ENCODE assay signal across 15 cellular contexts in the genomic region with DNA sequence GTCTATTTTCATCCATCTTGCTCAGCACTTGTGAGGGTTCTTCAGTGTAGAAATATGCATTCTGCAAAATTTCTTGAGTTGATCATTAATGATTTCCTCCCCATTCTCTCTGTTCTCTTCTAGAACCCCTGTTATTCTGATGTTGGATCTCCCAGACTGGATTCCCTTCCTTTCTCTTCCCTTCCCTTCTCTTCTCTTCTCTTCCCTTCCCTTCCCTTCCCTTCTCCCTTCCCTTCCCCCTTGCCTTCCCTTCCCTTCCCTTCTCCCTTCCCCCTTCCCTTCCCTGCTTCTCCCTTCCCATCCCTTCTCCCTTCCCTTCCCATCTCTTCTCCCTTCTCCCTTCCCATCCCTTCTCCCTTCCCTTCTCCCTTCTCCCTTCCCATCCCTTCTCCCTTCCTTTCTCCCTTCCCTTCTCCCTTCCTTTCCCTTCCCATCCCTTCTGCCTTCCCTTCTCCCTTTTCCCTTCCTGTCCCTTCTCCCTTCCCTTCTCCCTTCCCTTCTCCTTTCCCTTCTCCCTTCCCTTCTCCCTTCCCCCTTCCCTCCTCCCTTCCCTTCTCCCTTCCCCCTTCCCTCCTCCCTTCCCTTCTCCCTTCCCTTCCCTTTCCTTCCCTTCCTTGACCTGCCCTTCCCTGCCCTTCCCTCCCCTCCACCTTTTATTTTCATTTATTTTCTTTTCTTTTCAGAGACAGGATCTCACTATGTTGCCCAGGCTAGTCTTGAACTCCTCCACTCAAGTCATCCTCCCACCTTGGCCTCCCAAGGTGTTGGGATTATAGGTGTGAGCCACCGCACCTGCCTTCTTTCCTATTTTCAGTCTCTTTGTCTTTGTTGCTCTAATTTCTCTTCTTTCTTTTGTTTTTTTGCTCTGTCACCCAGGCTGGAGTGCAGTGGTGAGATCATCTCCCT. TPM values are rescaled to one million over a fixed set of nuclear protein-coding genes. Genes with fewer than 3 reads are reported as not detected.
DNase-seq lines count a peak whose midpoint lies in the region; ATAC-seq and TF ChIP-seq lines count a peak whose summit lies in the region.
"Had no signal": no experiment of that assay in that cellular context is flagged by ENCODE, and none has a peak within 500 bp of the region (broad histone marks: within the 10 kb centered on the region; RNA-seq: fewer than 3 reads in every experiment).

No MANE protein-coding gene starts in this region.

- no TSS peak for BruUV-seq in HCT116 (replicated peaks; lab: Mats Ljungman, UMichigan)
- BruUV-seq in PC-3 (replicated peaks; lab: Mats Ljungman, UMichigan) = no TSS peak

- H3K79me2 ChIP-seq in HCT116 (ENCODE audit: insufficient read depth, low read length) (no peaks in the 10 kb centered on the region), PC-3 (ENCODE audit: low read length) (no peaks in the 10 kb centered on the region)

- H3K4me1 ChIP-seq in HCT116 (ENCODE audit: control insufficient read depth in 1 of 2, insufficient read depth in 2 of 2, low read length in 2 of 2) (peaks cover 21 to 49% of the 10 kb centered on the region in 2 experiments), PC-3 (ENCODE audit: insufficient read depth, low read length) (peaks cover 23% of the 10 kb centered on the region), urinary bladder (ENCODE audit: insufficient read depth) (no peaks in the 10 kb centered on the region)

- RAD21 ChIA-PET in HCT116 (lab: Charles Lee; ENCODE audit: low non-redundant PET in 1 of 2, low total read pairs in 2 of 2, uncharacterized antibody in 2 of 2, unreplicated experiment in 2 of 2) = no interaction called here

- TF ChIP-seq CTCF in HCT116 (IDR thresholded peaks at IDR 0.05 in 2 of 3, conservative IDR thresholded peaks at IDR 0.05 in 1 of 3; ENCODE audit: borderline replicate concordance in 1 of 3, insufficient read depth in 1 of 3, low read depth in 2 of 3, low read length in 2 of 3) = no peak
- no peak for TF ChIP-seq CTCF in PC-3 (conservative IDR thresholded peaks at IDR 0.05; ENCODE audit: low read depth, low read length)

- 98% methylated on average over 1 of the region's 1 CpG for WGBS in urinary bladder

- POLR2A ChIA-PET in HCT116 (lab: Charles Lee) = interaction anchor here (0.6 to 2.0 kb wide), 2 partner anchors 25 to 54 kb away, joined by 4 to 7 read pairs; a partner anchor contains a TSS
- POLR2A ChIA-PET in PC-3 (lab: Charles Lee; ENCODE audit: unreplicated experiment) = no interaction called here

- peak overlapping the region; percentile 48 for H2AFZ ChIP-seq in HCT116 (ENCODE audit: low read depth, low read length, poor library complexity, severe bottlenecking)
- H2AFZ ChIP-seq in PC-3 (ENCODE audit: low read length) = peak overlapping the region; percentile 76; the same call in 1 of the 2 replicates

- H3K9me3 ChIP-seq in HCT116 (ENCODE audit: control insufficient read depth in 1 of 2, insufficient read depth in 1 of 2, low read depth in 1 of 2, low read length in 2 of 2) (no peaks in the 10 kb centered on the region), PC-3 (ENCODE audit: low read length) (no peaks in the 10 kb centered on the region)

- no peak for DNase-seq in HCT116 (ENCODE audit: low read depth, low spot score)
- DNase-seq in PC-3 = no peak
- no peak for DNase-seq in epithelial cell of prostate (ENCODE audit: low read depth, low spot score)
- no peak for DNase-seq in Right ventricle myocardium superior
- no peak for DNase-seq in occipital lobe (lab: John Stamatoyannopoulos, UW)
- DNase-seq: KBM-7, NCI-H1105 treated with DMSO at 0.1 percent for 48 hours, NCI-H187, NCI-H446, NCI-H748 treated with DMSO at 0.1 percent for 48 hours, SHP77 had no signal

- H3K9ac ChIP-seq in HCT116 (ENCODE audit: low read length) (peak overlapping the region; percentile 57; the same call in 1 of the 2 replicates), PC-3 (ENCODE audit: low read length) (peak overlapping the region; percentile 75; the same call in 1 of the 2 replicates)
- H3K9ac ChIP-seq: BLaER1 treated with 17β-estradiol and CSF1 and Interleukin-3, amounts not matched to agents 10 nM and 100 nM had no signal

- no peak for TF ChIP-seq POLR2A in HCT116 (IDR thresholded peaks at IDR 0.05; ENCODE audit: borderline replicate concordance, extremely low read depth, insufficient read depth, insufficient read length)

- H3K27ac ChIP-seq in HCT116 (ENCODE audit: low read depth, low read length) = peak overlapping the region; percentile 86; the same call in 1 of the 2 replicates
- peak overlapping the region; percentile 97 for H3K27ac ChIP-seq in PC-3 (ENCODE audit: low read length)
- H3K27ac ChIP-seq in epithelial cell of prostate = peak overlapping the region; percentile 98
- peak overlapping the region; percentile 34 for H3K27ac ChIP-seq in urinary bladder (ENCODE audit: low read depth)

- CTCF ChIA-PET in HCT116 (lab: Charles Lee) = interaction anchor here (1.8 to 4.7 kb wide), 2 partner anchors 12 kb away, joined by 25 to 52 read pairs; no protein-coding TSS in a partner anchor
- CTCF ChIA-PET in PC-3 (lab: Charles Lee) = no interaction called here

- ATAC-seq in HCT116 (no peak), PC-3 (no peak), Right ventricle myocardium superior (ENCODE audit: poor library complexity) (no peak), GM21423 (IDR thresholded peaks at IDR 0.05; ENCODE audit: unreplicated experiment) (no peak)
- ATAC-seq: SK-N-SH treated with all-trans-retinoic acid at 6 μM for 48 hours had no signal

- intact Hi-C loops in HCT116 (cut with micrococcal nuclease) (no loop called here), PC-3 (cut with micrococcal nuclease) (no loop called here), Right ventricle myocardium superior (cut with DNase I) (no loop called here)

- peak overlapping the region in 1 of 2 experiments; percentile 38; a peak in 2 of 4 replicates for H3K4me3 ChIP-seq in HCT116 (replicated peaks in 1 of 2; ENCODE audit: low read depth in 1 of 2, low read length in 2 of 2)
- peak overlapping the region; percentile 26; the same call in 1 of the 2 replicates for H3K4me3 ChIP-seq in PC-3 (ENCODE audit: low read length)
- no peak overlapping the region for H3K4me3 ChIP-seq in urinary bladder (ENCODE audit: low read depth, low read length)
- H3K4me3 ChIP-seq: BLaER1 treated with 17β-estradiol and CSF1 and Interleukin-3, amounts not matched to agents 10 nM and 100 nM had no signal

- H3K4me2 ChIP-seq in HCT116 (ENCODE audit: low read length) = peak overlapping the region; percentile 67
- H3K4me2 ChIP-seq in PC-3 (ENCODE audit: low read length) = peak overlapping the region; percentile 70

- TF ChIP-seq RAD21 in HCT116 (IDR thresholded peaks at IDR 0.05; ENCODE audit: low read depth) = no peak

- H4K20me1 ChIP-seq in HCT116 (ENCODE audit: insufficient read depth) (no peaks in the 10 kb centered on the region), PC-3 (ENCODE audit: low read length) (no peaks in the 10 kb centered on the region)
- H4K20me1 ChIP-seq: BLaER1 treated with 17β-estradiol and CSF1 and Interleukin-3, amounts not matched to agents 10 nM and 100 nM had no signal

- H3K27me3 ChIP-seq in HCT116 (ENCODE audit: insufficient read depth, low read length) = no peaks in the 10 kb centered on the region
- H3K27me3 ChIP-seq in PC-3 (ENCODE audit: low read length) = no peaks in the 10 kb centered on the region
- H3K27me3 ChIP-seq: BLaER1 treated with 17β-estradiol and CSF1 and Interleukin-3, amounts not matched to agents 10 nM and 100 nM had no signal

- no peaks in the 10 kb centered on the region for H3K9me2 ChIP-seq in HCT116 (ENCODE audit: insufficient read depth)
- H3K9me2 ChIP-seq in PC-3 (replicated peaks; ENCODE audit: low read length) = no peaks in the 10 kb centered on the region

- no peaks in the 10 kb centered on the region for H3F3A ChIP-seq in PC-3 (ENCODE audit: low read length, unreplicated experiment)

- H3K36me3 ChIP-seq in HCT116 (ENCODE audit: control insufficient read depth in 1 of 2, insufficient read depth in 2 of 2, low read length in 2 of 2) = no peaks in the 10 kb centered on the region
- H3K36me3 ChIP-seq in PC-3 (ENCODE audit: low read depth, low read length) = no peaks in the 10 kb centered on the region
- H3K36me3 ChIP-seq in urinary bladder (ENCODE audit: insufficient read depth) = no peaks in the 10 kb centered on the region
- H3K36me3 ChIP-seq: BLaER1 treated with 17β-estradiol and CSF1 and Interleukin-3, amounts not matched to agents 10 nM and 100 nM had no signal

TF ChIP-seq in HCT116, 20 proteins besides CTCF, POLR2A, EP300 and RAD21 (continues in another document):
- TF ChIP-seq SP1 (IDR thresholded peaks at IDR 0.05; ENCODE audit: low read depth) (no peak), SRF (IDR thresholded peaks at IDR 0.05; ENCODE audit: low read depth) (no peak), EZH2 (IDR thresholded peaks at IDR 0.05) (no peak), EZH2phosphoT487 (IDR thresholded peaks at IDR 0.05; ENCODE audit: borderline replicate concordance) (no peak), FOSL1 (IDR thresholded peaks at IDR 0.05; ENCODE audit: low read depth) (no peak), YY1 (IDR thresholded peaks at IDR 0.05; ENCODE audit: extremely low read depth, insufficient replicate concordance, low read depth, low read length) (no peak), ZFX (IDR thresholded peaks at IDR 0.05) (no peak), JUND (IDR thresholded peaks at IDR 0.05) (no peak)
- TF ChIP-seq, protein P1, sequence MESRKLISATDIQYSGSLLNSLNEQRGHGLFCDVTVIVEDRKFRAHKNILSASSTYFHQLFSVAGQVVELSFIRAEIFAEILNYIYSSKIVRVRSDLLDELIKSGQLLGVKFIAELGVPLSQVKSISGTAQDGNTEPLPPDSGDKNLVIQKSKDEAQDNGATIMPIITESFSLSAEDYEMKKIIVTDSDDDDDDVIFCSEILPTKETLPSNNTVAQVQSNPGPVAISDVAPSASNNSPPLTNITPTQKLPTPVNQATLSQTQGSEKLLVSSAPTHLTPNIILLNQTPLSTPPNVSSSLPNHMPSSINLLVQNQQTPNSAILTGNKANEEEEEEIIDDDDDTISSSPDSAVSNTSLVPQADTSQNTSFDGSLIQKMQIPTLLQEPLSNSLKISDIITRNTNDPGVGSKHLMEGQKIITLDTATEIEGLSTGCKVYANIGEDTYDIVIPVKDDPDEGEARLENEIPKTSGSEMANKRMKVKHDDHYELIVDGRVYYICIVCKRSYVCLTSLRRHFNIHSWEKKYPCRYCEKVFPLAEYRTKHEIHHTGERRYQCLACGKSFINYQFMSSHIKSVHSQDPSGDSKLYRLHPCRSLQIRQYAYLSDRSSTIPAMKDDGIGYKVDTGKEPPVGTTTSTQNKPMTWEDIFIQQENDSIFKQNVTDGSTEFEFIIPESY (IDR thresholded peaks at IDR 0.05; ENCODE audit: extremely low read depth, insufficient replicate concordance, low read length) = no peak

RNA-seq across cellular contexts. Expression of a gene that starts 24.9 kb away (rescaled TPM):
- 83.9 TPM for total RNA-seq in HCT116 (2021; ENCODE audit: unreplicated experiment)
- 67.9 and 70.1 TPM in 2 replicates for polyA plus RNA-seq in HCT116 (2012)
- 75.1 and 82.5 TPM in 2 replicates for total RNA-seq in PC-3 (2014; rRNA removed)
- 278 TPM for total RNA-seq in urinary bladder
- polyA plus RNA-seq in urinary bladder = 86.5 TPM
- total RNA-seq in Right ventricle myocardium superior = 74.4 TPM
- 454 TPM for total RNA-seq in occipital lobe

Comparison
In these comparisons a context has a peak if more than half of its experiments do, and no peak if none do; other contexts are left out.
1. H3K27ac ChIP-seq: peak in every context shown above with its lines; median percentile 98 in epithelial cell of prostate; 97 in PC-3; 86 in HCT116; 34 in urinary bladder.